In genomic region chr17:79156463-79157095, GRCh38 we compare ENCODE assay signal across 21 cellular contexts.
DNase-seq lines count a peak whose midpoint lies in the region; ATAC-seq, FAIRE-seq and TF ChIP-seq lines count a peak whose summit lies in the region.
"Had no signal": no experiment of that assay in that cellular context is flagged by ENCODE, and none has a peak within 500 bp of the region (broad histone marks: within the 10 kb centered on the region; RNA-seq: fewer than 3 reads in every experiment).

No MANE protein-coding gene starts in this region.

- no peak overlapping the region for H3K4me2 ChIP-seq in K562 (ENCODE audit: insufficient read depth, low read length)
- H3K4me2 ChIP-seq in SK-N-SH, result no peak overlapping the region

- under 1% methylated on average over 16 of the region's 19 CpGs for WGBS in K562 (ENCODE audit: insufficient coverage, low coverage, missing lambda C conversion rate)
- WGBS in SK-N-SH (ENCODE audit: low lambda C conversion rate), result 67% methylated on average over 19 of the region's 19 CpGs
- WGBS in testis, 2 donors, result 82 to 87% methylated on average over 6 to 19 of the region's 19 CpGs

- H3K9ac ChIP-seq in K562 (ENCODE audit: insufficient read depth in 1 of 2, low read depth in 2 of 2, low read length in 2 of 2) (no peak overlapping the region), SK-N-SH (no peak overlapping the region)
- H3K9ac ChIP-seq: GM23248 had no signal

- H2AFZ ChIP-seq in K562 (ENCODE audit: low read depth, low read length), result no peak overlapping the region
- H2AFZ ChIP-seq in SK-N-SH (ENCODE audit: low read depth), result no peak overlapping the region
- H2AFZ ChIP-seq: GM23248 had no signal

- TF ChIP-seq POLR2A in K562 (conservative IDR thresholded peaks at IDR 0.05) (no peak), H54 (IDR thresholded peaks at IDR 0.05; ENCODE audit: low read depth, low read length) (no peak), testis (IDR thresholded peaks at IDR 0.05) (no peak)

- TF ChIP-seq CTCF in LNCaP clone FGC (IDR thresholded peaks at IDR 0.05; ENCODE audit: control insufficient read depth, extremely low read depth, insufficient read depth) (no peak), K562 (IDR thresholded peaks at IDR 0.05 in 2 of 3, conservative IDR thresholded peaks at IDR 0.05 in 1 of 3; ENCODE audit: insufficient read depth in 2 of 3, low read depth in 1 of 3, low read length in 3 of 3) (no peak), SK-N-SH (IDR thresholded peaks at IDR 0.05) (no peak), testis (IDR thresholded peaks at IDR 0.05) (no peak)

- no peaks in the 10 kb centered on the region for H3K9me2 ChIP-seq in SK-N-SH

- H3K27me3 ChIP-seq in H7 (ENCODE audit: control insufficient read depth, insufficient read depth, low read length) (no peaks in the 10 kb centered on the region), K562 (ENCODE audit: control insufficient read depth in 2 of 2, insufficient read depth in 2 of 2, low read length in 2 of 2) (peaks cover 12 to 77% of the 10 kb centered on the region in 2 experiments), SK-N-SH (ENCODE audit: insufficient read depth) (peaks cover 34% of the 10 kb centered on the region), testis (no peaks in the 10 kb centered on the region)

- in situ Hi-C loops in K562 (cut with MboI), result no loop called here

- H3K9me3 ChIP-seq in K562 (replicated peaks; ENCODE audit: control insufficient read depth, insufficient read depth, low read depth, low read length), result no peaks in the 10 kb centered on the region
- H3K9me3 ChIP-seq in SK-N-SH, result no peaks in the 10 kb centered on the region
- H3K9me3 ChIP-seq in testis, result no peaks in the 10 kb centered on the region

- POLR2A ChIA-PET in K562 (lab: Yijun Ruan, JAX) (no interaction called here), SK-N-SH (lab: Yijun Ruan, JAX) (no interaction called here)

- ATAC-seq in K562 (peak; percentile 63), GM19397 (IDR thresholded peaks at IDR 0.05; ENCODE audit: unreplicated experiment) (no peak)

- no TSS peak for BruUV-seq in K562 (replicated peaks; lab: Mats Ljungman, UMichigan)

- CTCF ChIA-PET in K562 (lab: Yijun Ruan, JAX; ENCODE audit: low intra/inter-chr PET ratio), result no interaction called here
- CTCF ChIA-PET in SK-N-SH (lab: Yijun Ruan, JAX), result interaction anchor here (0.9 to 34.2 kb wide), 4 partner anchors 68 to 245 kb away, joined by 4 to 571 read pairs (median 51); no protein-coding TSS in a partner anchor

- H3K79me2 ChIP-seq in K562 (ENCODE audit: control insufficient read depth, insufficient read depth, low read length) (no peaks in the 10 kb centered on the region), SK-N-SH (ENCODE audit: insufficient read depth) (no peaks in the 10 kb centered on the region)

- TF ChIP-seq RAD21 in K562 (CRISPR knock-in tag; conservative IDR thresholded peaks at IDR 0.05 in 1 of 2, IDR thresholded peaks at IDR 0.05 in 1 of 2) (no peak), SK-N-SH (IDR thresholded peaks at IDR 0.05; ENCODE audit: low read length) (no peak)

- H3F3A ChIP-seq in SK-N-SH (replicated peaks; ENCODE audit: insufficient read depth), result no peaks in the 10 kb centered on the region

- no peaks in the 10 kb centered on the region; a peak in 1 of 5 replicates for H3K4me1 ChIP-seq in K562 (replicated peaks in 1 of 2; ENCODE audit: control insufficient read depth in 2 of 2, insufficient read depth in 2 of 2, low read length in 2 of 2)
- H3K4me1 ChIP-seq in SK-N-SH (ENCODE audit: control insufficient read depth in 1 of 2, insufficient read depth in 2 of 2, low read depth in 1 of 2, low read length in 1 of 2), result peaks cover 0 to 16% of the 10 kb centered on the region in 2 experiments; a peak in 1 of 4 replicates
- H3K4me1 ChIP-seq in testis, result no peaks in the 10 kb centered on the region

- peaks cover 18% of the 10 kb centered on the region for H4K20me1 ChIP-seq in K562 (replicated peaks; ENCODE audit: control insufficient read depth, insufficient read depth, low read length)
- no peaks in the 10 kb centered on the region for H4K20me1 ChIP-seq in SK-N-SH (ENCODE audit: insufficient read depth)

- TF ChIP-seq EP300 in K562 (IDR thresholded peaks at IDR 0.05; ENCODE audit: low read length), result no peak
- no peak for TF ChIP-seq EP300 in SK-N-SH (IDR thresholded peaks at IDR 0.05; ENCODE audit: borderline replicate concordance in 1 of 2, low read depth in 1 of 2, low read length in 1 of 2)

- FAIRE-seq in K562 (lab: Jason Lieb, UNC), result no peak
- no peak for FAIRE-seq in H54 (lab: Jason Lieb, UNC)
- FAIRE-seq: GM12891 had no signal

- H3K4me3 ChIP-seq in H7 (ENCODE audit: insufficient read depth, low read depth, low read length) (no peak overlapping the region), LNCaP clone FGC (ENCODE audit: low read depth, low read length) (no peak overlapping the region), K562 (no peak overlapping the region), SK-N-SH (ENCODE audit: low read depth in 2 of 2, low read length in 1 of 2) (no peak overlapping the region), testis (no peak overlapping the region)
- H3K4me3 ChIP-seq: GM23248 had no signal

- intact Hi-C loops in K562 (cut with micrococcal nuclease) (no loop called here), testis (cut with DNase I; ENCODE audit: low total_unique reads) (no loop called here)

- H3K36me3 ChIP-seq in H7 (replicated peaks; ENCODE audit: control insufficient read depth, insufficient read depth, low read length), result no peaks in the 10 kb centered on the region
- H3K36me3 ChIP-seq in K562 (ENCODE audit: control insufficient read depth, insufficient read depth, low read length), result no peaks in the 10 kb centered on the region
- no peaks in the 10 kb centered on the region for H3K36me3 ChIP-seq in SK-N-SH (replicated peaks in 1 of 2; ENCODE audit: control insufficient read depth in 1 of 2, insufficient read depth in 2 of 2, low read length in 1 of 2)
- no peaks in the 10 kb centered on the region for H3K36me3 ChIP-seq in testis (ENCODE audit: low read depth, missing control alignments)

- no peak overlapping the region for H3K27ac ChIP-seq in K562 (ENCODE audit: extremely low read depth, low read depth, low read length)
- H3K27ac ChIP-seq in SK-N-SH (ENCODE audit: low read depth in 2 of 2, low read length in 1 of 2), result no peak overlapping the region
- H3K27ac ChIP-seq in testis, result no peak overlapping the region
- H3K27ac ChIP-seq: GM23248, RWPE1 had no signal

- no peaks in the 10 kb centered on the region for H3K9me1 ChIP-seq in K562 (ENCODE audit: control insufficient read depth, insufficient read depth, low read length)

- peak; percentile 84 for DNase-seq in H7
- peak; percentile 25 for DNase-seq in LNCaP clone FGC (ENCODE audit: low read depth)
- peak in 2 of 4 experiments; percentile 9 to 26 for DNase-seq in K562 (ENCODE audit: extremely low read depth in 1 of 4, low spot score in 3 of 4)
- DNase-seq in SK-N-SH, result no peak
- DNase-seq in H54 (ENCODE audit: insufficient read length, low spot score), result no peak
- no peak for DNase-seq in testis
- DNase-seq: CD4-positive, alpha-beta T cell; COR-L47; DMS79; GM23248; HFFc6; KBM-7; NCI-H1105; NCI-H2029 treated with DMSO at 0.1 percent for 48 hours; NCI-H226; NCI-H524 treated with DMSO at 0.1 percent for 48 hours; SHP77 treated with DMSO at 0.1 percent for 48 hours; T-helper 1 cell had no signal

TF ChIP-seq in K562, 482 proteins besides CTCF, POLR2A, EP300 and RAD21 (continues in another document):
- no peak for TF ChIP-seq TBL1XR1 (IDR thresholded peaks at IDR 0.05; ENCODE audit: low read length in 2 of 2)

TF ChIP-seq in SK-N-SH, 30 proteins besides CTCF, POLR2A, EP300 and RAD21:
- no peak for TF ChIP-seq EZH2phosphoT487 (IDR thresholded peaks at IDR 0.05; ENCODE audit: borderline replicate concordance, low read depth)
- no peak for TF ChIP-seq ELF1 (IDR thresholded peaks at IDR 0.05)
- TF ChIP-seq, protein P1, sequence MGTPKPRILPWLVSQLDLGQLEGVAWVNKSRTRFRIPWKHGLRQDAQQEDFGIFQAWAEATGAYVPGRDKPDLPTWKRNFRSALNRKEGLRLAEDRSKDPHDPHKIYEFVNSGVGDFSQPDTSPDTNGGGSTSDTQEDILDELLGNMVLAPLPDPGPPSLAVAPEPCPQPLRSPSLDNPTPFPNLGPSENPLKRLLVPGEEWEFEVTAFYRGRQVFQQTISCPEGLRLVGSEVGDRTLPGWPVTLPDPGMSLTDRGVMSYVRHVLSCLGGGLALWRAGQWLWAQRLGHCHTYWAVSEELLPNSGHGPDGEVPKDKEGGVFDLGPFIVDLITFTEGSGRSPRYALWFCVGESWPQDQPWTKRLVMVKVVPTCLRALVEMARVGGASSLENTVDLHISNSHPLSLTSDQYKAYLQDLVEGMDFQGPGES (IDR thresholded peaks at IDR 0.05; ENCODE audit: low read depth, low read length), result no peak
- TF ChIP-seq MXI1 (IDR thresholded peaks at IDR 0.05; ENCODE audit: low read depth, low read length), result no peak
- no peak for TF ChIP-seq USF2 (IDR thresholded peaks at IDR 0.05; ENCODE audit: borderline replicate concordance, low read depth, low read length)
- TF ChIP-seq FOXM1 (IDR thresholded peaks at IDR 0.05; ENCODE audit: low read depth), result no peak
- TF ChIP-seq TEAD4 (IDR thresholded peaks at IDR 0.05; ENCODE audit: borderline replicate concordance, insufficient read depth), result no peak
- TF ChIP-seq, protein P2, sequence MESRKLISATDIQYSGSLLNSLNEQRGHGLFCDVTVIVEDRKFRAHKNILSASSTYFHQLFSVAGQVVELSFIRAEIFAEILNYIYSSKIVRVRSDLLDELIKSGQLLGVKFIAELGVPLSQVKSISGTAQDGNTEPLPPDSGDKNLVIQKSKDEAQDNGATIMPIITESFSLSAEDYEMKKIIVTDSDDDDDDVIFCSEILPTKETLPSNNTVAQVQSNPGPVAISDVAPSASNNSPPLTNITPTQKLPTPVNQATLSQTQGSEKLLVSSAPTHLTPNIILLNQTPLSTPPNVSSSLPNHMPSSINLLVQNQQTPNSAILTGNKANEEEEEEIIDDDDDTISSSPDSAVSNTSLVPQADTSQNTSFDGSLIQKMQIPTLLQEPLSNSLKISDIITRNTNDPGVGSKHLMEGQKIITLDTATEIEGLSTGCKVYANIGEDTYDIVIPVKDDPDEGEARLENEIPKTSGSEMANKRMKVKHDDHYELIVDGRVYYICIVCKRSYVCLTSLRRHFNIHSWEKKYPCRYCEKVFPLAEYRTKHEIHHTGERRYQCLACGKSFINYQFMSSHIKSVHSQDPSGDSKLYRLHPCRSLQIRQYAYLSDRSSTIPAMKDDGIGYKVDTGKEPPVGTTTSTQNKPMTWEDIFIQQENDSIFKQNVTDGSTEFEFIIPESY (IDR thresholded peaks at IDR 0.05; ENCODE audit: borderline replicate concordance, low read depth), result no peak
- TF ChIP-seq GABPA (IDR thresholded peaks at IDR 0.05; ENCODE audit: low read depth), result no peak

Comparison
In these comparisons a context has a peak if more than half of its experiments do, and no peak if none do; other contexts are left out.
1. DNase-seq: peak in H7 (single experiment) and LNCaP clone FGC (single experiment); none in SK-N-SH (single experiment), H54 (single experiment) and testis (single experiment).